Comparison of ENCODE assay signal across 1 cellular context in genomic region chr10:31031666-31032514, GRCh38.
TF ChIP-seq lines count a peak whose summit lies in the region.

A gene with protein sequence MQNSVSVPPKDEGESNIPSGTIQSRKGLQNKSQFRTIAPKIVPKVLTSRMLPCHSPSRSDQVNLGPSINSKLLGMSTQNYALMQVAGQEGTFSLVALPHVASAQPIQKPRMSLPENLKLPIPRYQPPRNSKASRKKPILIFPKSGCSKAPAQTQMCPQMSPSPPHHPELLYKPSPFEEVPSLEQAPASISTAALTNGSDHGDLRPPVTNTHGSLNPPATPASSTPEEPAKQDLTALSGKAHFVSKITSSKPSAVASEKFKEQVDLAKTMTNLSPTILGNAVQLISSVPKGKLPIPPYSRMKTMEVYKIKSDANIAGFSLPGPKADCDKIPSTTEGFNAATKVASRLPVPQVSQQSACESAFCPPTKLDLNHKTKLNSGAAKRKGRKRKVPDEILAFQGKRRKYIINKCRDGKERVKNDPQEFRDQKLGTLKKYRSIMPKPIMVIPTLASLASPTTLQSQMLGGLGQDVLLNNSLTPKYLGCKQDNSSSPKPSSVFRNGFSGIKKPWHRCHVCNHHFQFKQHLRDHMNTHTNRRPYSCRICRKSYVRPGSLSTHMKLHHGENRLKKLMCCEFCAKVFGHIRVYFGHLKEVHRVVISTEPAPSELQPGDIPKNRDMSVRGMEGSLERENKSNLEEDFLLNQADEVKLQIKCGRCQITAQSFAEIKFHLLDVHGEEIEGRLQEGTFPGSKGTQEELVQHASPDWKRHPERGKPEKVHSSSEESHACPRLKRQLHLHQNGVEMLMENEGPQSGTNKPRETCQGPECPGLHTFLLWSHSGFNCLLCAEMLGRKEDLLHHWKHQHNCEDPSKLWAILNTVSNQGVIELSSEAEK (minus strand): TSS chr10:31031865. CDS start chr10:30877034, 154,831 bp downstream.

TF ChIP-seq in HepG2, 621 proteins besides CTCF, POLR2A, EP300 and RAD21 (continued from another document and continues in another):
- TF ChIP-seq ZBTB40 (IDR thresholded peaks at IDR 0.05) (no peak), ZBTB40 (CRISPR knock-in tag; IDR thresholded peaks at IDR 0.05) (no peak), ZNF33B (CRISPR knock-in tag; IDR thresholded peaks at IDR 0.05) (peak; percentile 86), ZNF552 (CRISPR knock-in tag; IDR thresholded peaks at IDR 0.05; ENCODE audit: borderline replicate concordance) (0 out of 2 replicates have a peak, but pooled peaks have one; percentile 20), TRIM24 (CRISPR knock-in tag; IDR thresholded peaks at IDR 0.05) (no peak), MBNL3 (CRISPR knock-in tag; conservative IDR thresholded peaks at IDR 0.05) (no peak), ZBTB1 (CRISPR knock-in tag; IDR thresholded peaks at IDR 0.05; ENCODE audit: borderline replicate concordance) (no peak), ZFX (CRISPR knock-in tag; IDR thresholded peaks at IDR 0.05; ENCODE audit: low read depth) (peak; percentile 84), SOX13 (IDR thresholded peaks at IDR 0.05) (no peak), SOX13 (CRISPR knock-in tag; conservative IDR thresholded peaks at IDR 0.05 in 1 of 2, IDR thresholded peaks at IDR 0.05 in 1 of 2) (no peak), MXD4 (CRISPR knock-in tag; IDR thresholded peaks at IDR 0.05) (peak; percentile 35; the same call in 1 of the 2 replicates), ZNF766 (CRISPR knock-in tag; IDR thresholded peaks at IDR 0.05; ENCODE audit: borderline replicate concordance) (peak; percentile 88; the same call in 1 of the 2 replicates), CREM (IDR thresholded peaks at IDR 0.05) (peak; percentile 62), CREM (CRISPR knock-in tag; IDR thresholded peaks at IDR 0.05) (peak; percentile 34; the same call in 1 of the 2 replicates), ZNF142 (CRISPR knock-in tag; IDR thresholded peaks at IDR 0.05) (0 out of 2 replicates have a peak, but pooled peaks have one; percentile 63), RBM39 (IDR thresholded peaks at IDR 0.05; ENCODE audit: low read depth, low read length, poor library complexity, severe bottlenecking) (peak; percentile 86), ZBTB33 (CRISPR knock-in tag; IDR thresholded peaks at IDR 0.05) (peak; percentile 57), MATR3 (CRISPR knock-in tag; IDR thresholded peaks at IDR 0.05) (no peak)
- TF ChIP-seq, protein P1, sequence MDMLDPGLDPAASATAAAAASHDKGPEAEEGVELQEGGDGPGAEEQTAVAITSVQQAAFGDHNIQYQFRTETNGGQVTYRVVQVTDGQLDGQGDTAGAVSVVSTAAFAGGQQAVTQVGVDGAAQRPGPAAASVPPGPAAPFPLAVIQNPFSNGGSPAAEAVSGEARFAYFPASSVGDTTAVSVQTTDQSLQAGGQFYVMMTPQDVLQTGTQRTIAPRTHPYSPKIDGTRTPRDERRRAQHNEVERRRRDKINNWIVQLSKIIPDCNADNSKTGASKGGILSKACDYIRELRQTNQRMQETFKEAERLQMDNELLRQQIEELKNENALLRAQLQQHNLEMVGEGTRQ (IDR thresholded peaks at IDR 0.05; ENCODE audit: low read depth, low read length): no peak
- TF ChIP-seq, protein P1 (CRISPR knock-in tag; IDR thresholded peaks at IDR 0.05; ENCODE audit: borderline replicate concordance): no peak
- TF ChIP-seq, protein P2, sequence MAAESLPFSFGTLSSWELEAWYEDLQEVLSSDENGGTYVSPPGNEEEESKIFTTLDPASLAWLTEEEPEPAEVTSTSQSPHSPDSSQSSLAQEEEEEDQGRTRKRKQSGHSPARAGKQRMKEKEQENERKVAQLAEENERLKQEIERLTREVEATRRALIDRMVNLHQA (CRISPR knock-in tag; IDR thresholded peaks at IDR 0.05): no peak
- TF ChIP-seq, protein P3, sequence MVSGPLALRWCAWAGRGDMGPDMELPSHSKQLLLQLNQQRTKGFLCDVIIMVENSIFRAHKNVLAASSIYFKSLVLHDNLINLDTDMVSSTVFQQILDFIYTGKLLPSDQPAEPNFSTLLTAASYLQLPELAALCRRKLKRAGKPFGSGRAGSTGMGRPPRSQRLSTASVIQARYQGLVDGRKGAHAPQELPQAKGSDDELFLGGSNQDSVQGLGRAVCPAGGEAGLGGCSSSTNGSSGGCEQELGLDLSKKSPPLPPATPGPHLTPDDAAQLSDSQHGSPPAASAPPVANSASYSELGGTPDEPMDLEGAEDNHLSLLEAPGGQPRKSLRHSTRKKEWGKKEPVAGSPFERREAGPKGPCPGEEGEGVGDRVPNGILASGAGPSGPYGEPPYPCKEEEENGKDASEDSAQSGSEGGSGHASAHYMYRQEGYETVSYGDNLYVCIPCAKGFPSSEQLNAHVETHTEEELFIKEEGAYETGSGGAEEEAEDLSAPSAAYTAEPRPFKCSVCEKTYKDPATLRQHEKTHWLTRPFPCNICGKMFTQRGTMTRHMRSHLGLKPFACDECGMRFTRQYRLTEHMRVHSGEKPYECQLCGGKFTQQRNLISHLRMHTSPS (CRISPR knock-in tag; IDR thresholded peaks at IDR 0.05; ENCODE audit: low read depth): no peak
